1 cellular context compared by ENCODE assay signal in genomic region chr3:187027531-187027936, GRCh38.
TF ChIP-seq lines count a peak whose summit lies in the region.

No MANE protein-coding gene starts in this region.

TF ChIP-seq in WTC11, 78 proteins besides CTCF, POLR2A, EP300 and RAD21 (continued from another document):
- TF ChIP-seq ATF2 (CRISPR knock-in tag; IDR thresholded peaks at IDR 0.05; ENCODE audit: borderline replicate concordance, low read depth), result no peak
- TF ChIP-seq ATF3 (CRISPR knock-in tag; conservative IDR thresholded peaks at IDR 0.05), result no peak
- TF ChIP-seq ZNF317 (CRISPR knock-in tag; IDR thresholded peaks at IDR 0.05; ENCODE audit: borderline replicate concordance, low read depth), result no peak
